In genomic region chr14:38989917-38990546, GRCh38 we compare ENCODE assay signal across 9 cellular contexts.
DNase-seq lines count a peak whose midpoint lies in the region; ATAC-seq, FAIRE-seq and TF ChIP-seq lines count a peak whose summit lies in the region.
"Had no signal": no experiment of that assay in that cellular context is flagged by ENCODE, and none has a peak within 500 bp of the region (broad histone marks: within the 10 kb centered on the region; RNA-seq: fewer than 3 reads in every experiment).

No MANE protein-coding gene starts in this region.

- intact Hi-C loops in activated T-helper 1 cell treated with anti-CD3 and anti-CD28 coated beads, Interleukin-12 subunit alpha, Interleukin-12 subunit beta, Interleukin-2, Interleukin-4 antibody, amounts not matched to agents 30 ng/mL and 10 ng/mL and 1 ng/mL, durations not matched to agents 14 hours and 24 hours and 36 hours (cut with micrococcal nuclease) = no loop called here
- intact Hi-C loops in ascending aorta (cut with DNase I) = no loop called here

- H3K4me3 ChIP-seq in GM12864 (ENCODE audit: low read depth, low read length) (no peak overlapping the region), ascending aorta (no peak overlapping the region)

- H3K36me3 Mint-ChIP-seq in activated T-helper 1 cell treated with anti-CD3 and anti-CD28 coated beads, Interleukin-12 subunit alpha, Interleukin-12 subunit beta, Interleukin-2, Interleukin-4 antibody, amounts not matched to agents 30 ng/mL and 10 ng/mL and 1 ng/mL, durations not matched to agents 14 hours and 24 hours and 36 hours (ENCODE audit: low read depth) = no peaks in the 10 kb centered on the region
- no peaks in the 10 kb centered on the region for H3K36me3 Mint-ChIP-seq in type B pancreatic cell

- FAIRE-seq in D721Med (lab: Jason Lieb, UNC) = no peak

- H3K27ac ChIP-seq in ascending aorta = no peak overlapping the region

- no peak for TF ChIP-seq CTCF in GM12864 (IDR thresholded peaks at IDR 0.05; ENCODE audit: low read depth, low read length, missing control alignments)
- no peak for TF ChIP-seq CTCF in ascending aorta (IDR thresholded peaks at IDR 0.05)
- no peak for TF ChIP-seq CTCF in type B pancreatic cell (conservative IDR thresholded peaks at IDR 0.05)
- TF ChIP-seq CTCF in D721Med (IDR thresholded peaks at IDR 0.05; ENCODE audit: insufficient read depth, missing control alignments) = no peak

- DNase-seq in GM12864 (ENCODE audit: low read depth) = peak; percentile 4
- no peak for DNase-seq in activated T-helper 1 cell treated with anti-CD3 and anti-CD28 coated beads, Interleukin-12 subunit alpha, Interleukin-12 subunit beta, Interleukin-2, Interleukin-4 antibody, amounts not matched to agents 30 ng/mL and 10 ng/mL and 1 ng/mL, durations not matched to agents 14 hours and 24 hours and 36 hours (ENCODE audit: low spot score)
- no peak for DNase-seq in ascending aorta (ENCODE audit: low spot score in 2 of 2)
- no peak for DNase-seq in type B pancreatic cell (ENCODE audit: extremely low spot score, unreplicated experiment)
- DNase-seq in D721Med (ENCODE audit: insufficient read length, low spot score) = no peak
- no peak for DNase-seq in hypothalamus (lab: John Stamatoyannopoulos, UW)
- DNase-seq: activated gamma-delta T cell treated with Interleukin-2 at 50 U/mL for 16 hours had no signal

- H3K4me1 Mint-ChIP-seq in activated T-helper 1 cell treated with anti-CD3 and anti-CD28 coated beads, Interleukin-12 subunit alpha, Interleukin-12 subunit beta, Interleukin-2, Interleukin-4 antibody, amounts not matched to agents 30 ng/mL and 10 ng/mL and 1 ng/mL, durations not matched to agents 14 hours and 24 hours and 36 hours (ENCODE audit: low read depth) = peaks cover 17% of the 10 kb centered on the region
- H3K4me1 Mint-ChIP-seq in type B pancreatic cell (ENCODE audit: unreplicated experiment) = peaks cover 3% of the 10 kb centered on the region

- no peaks in the 10 kb centered on the region for H3K9me3 Mint-ChIP-seq in activated T-helper 1 cell treated with anti-CD3 and anti-CD28 coated beads, Interleukin-12 subunit alpha, Interleukin-12 subunit beta, Interleukin-2, Interleukin-4 antibody, amounts not matched to agents 30 ng/mL and 10 ng/mL and 1 ng/mL, durations not matched to agents 14 hours and 24 hours and 36 hours
- H3K9me3 Mint-ChIP-seq in type B pancreatic cell = peaks cover 3% of the 10 kb centered on the region

- no peaks in the 10 kb centered on the region for H3K27me3 ChIP-seq in ascending aorta

- no peaks in the 10 kb centered on the region for H3K9me3 ChIP-seq in ascending aorta

- H3K27ac Mint-ChIP-seq in activated T-helper 1 cell treated with anti-CD3 and anti-CD28 coated beads, Interleukin-12 subunit alpha, Interleukin-12 subunit beta, Interleukin-2, Interleukin-4 antibody, amounts not matched to agents 30 ng/mL and 10 ng/mL and 1 ng/mL, durations not matched to agents 14 hours and 24 hours and 36 hours = peak overlapping the region; percentile 40
- no peak overlapping the region for H3K27ac Mint-ChIP-seq in type B pancreatic cell

- H3K27me3 Mint-ChIP-seq in activated T-helper 1 cell treated with anti-CD3 and anti-CD28 coated beads, Interleukin-12 subunit alpha, Interleukin-12 subunit beta, Interleukin-2, Interleukin-4 antibody, amounts not matched to agents 30 ng/mL and 10 ng/mL and 1 ng/mL, durations not matched to agents 14 hours and 24 hours and 36 hours (ENCODE audit: insufficient read depth) = no peaks in the 10 kb centered on the region
- H3K27me3 Mint-ChIP-seq in type B pancreatic cell = no peaks in the 10 kb centered on the region

- H3K36me3 ChIP-seq in ascending aorta = no peaks in the 10 kb centered on the region

- ATAC-seq in GM19455 (IDR thresholded peaks at IDR 0.05; ENCODE audit: unreplicated experiment) (peak; percentile 91), HG03139 (IDR thresholded peaks at IDR 0.05; ENCODE audit: unreplicated experiment) (peak; percentile 88)

- H3K4me3 Mint-ChIP-seq in activated T-helper 1 cell treated with anti-CD3 and anti-CD28 coated beads, Interleukin-12 subunit alpha, Interleukin-12 subunit beta, Interleukin-2, Interleukin-4 antibody, amounts not matched to agents 30 ng/mL and 10 ng/mL and 1 ng/mL, durations not matched to agents 14 hours and 24 hours and 36 hours = peak overlapping the region; percentile 56
- no peak overlapping the region for H3K4me3 Mint-ChIP-seq in type B pancreatic cell

- H3K4me1 ChIP-seq in ascending aorta = no peaks in the 10 kb centered on the region
